In genomic region chr11:113387605-113388211, GRCh38 we compare ENCODE assay signal across 10 cellular contexts. TPM values are rescaled to one million over a fixed set of nuclear protein-coding genes. Genes with fewer than 3 reads are reported as not detected.
DNase-seq lines count a peak whose midpoint lies in the region; ATAC-seq and TF ChIP-seq lines count a peak whose summit lies in the region.
"Had no signal": no experiment of that assay in that cellular context is flagged by ENCODE, and none has a peak within 500 bp of the region (broad histone marks: within the 10 kb centered on the region; RNA-seq: fewer than 3 reads in every experiment).

A gene with protein sequence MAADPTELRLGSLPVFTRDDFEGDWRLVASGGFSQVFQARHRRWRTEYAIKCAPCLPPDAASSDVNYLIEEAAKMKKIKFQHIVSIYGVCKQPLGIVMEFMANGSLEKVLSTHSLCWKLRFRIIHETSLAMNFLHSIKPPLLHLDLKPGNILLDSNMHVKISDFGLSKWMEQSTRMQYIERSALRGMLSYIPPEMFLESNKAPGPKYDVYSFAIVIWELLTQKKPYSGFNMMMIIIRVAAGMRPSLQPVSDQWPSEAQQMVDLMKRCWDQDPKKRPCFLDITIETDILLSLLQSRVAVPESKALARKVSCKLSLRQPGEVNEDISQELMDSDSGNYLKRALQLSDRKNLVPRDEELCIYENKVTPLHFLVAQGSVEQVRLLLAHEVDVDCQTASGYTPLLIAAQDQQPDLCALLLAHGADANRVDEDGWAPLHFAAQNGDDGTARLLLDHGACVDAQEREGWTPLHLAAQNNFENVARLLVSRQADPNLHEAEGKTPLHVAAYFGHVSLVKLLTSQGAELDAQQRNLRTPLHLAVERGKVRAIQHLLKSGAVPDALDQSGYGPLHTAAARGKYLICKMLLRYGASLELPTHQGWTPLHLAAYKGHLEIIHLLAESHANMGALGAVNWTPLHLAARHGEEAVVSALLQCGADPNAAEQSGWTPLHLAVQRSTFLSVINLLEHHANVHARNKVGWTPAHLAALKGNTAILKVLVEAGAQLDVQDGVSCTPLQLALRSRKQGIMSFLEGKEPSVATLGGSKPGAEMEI (plus strand): TSS chr11:113387779. CDS start chr11:113387885, 106 bp downstream.

- H3K36me3 Mint-ChIP-seq in Caco-2 (ENCODE audit: insufficient read depth, unreplicated experiment) (no peaks in the 10 kb centered on the region), endothelial cell (ENCODE audit: low read depth, unreplicated experiment) (no peaks in the 10 kb centered on the region), nephron progenitor cell (ENCODE audit: low read depth) (no peaks in the 10 kb centered on the region)
- H3K36me3 Mint-ChIP-seq in naive thymus-derived CD8-positive, alpha-beta T cell = peaks cover 0 to 6% (median 4%) of the 10 kb centered on the region in 3 donors
- H3K36me3 Mint-ChIP-seq: brain had no signal

- H4K20me1 ChIP-seq in IMR-90 (ENCODE audit: insufficient read depth, low read length) = no peaks in the 10 kb centered on the region

- no peaks in the 10 kb centered on the region for H3K9me3 ChIP-seq in Caco-2
- H3K9me3 ChIP-seq in IMR-90 (ENCODE audit: control insufficient read depth, insufficient read depth, low read length) = no peaks in the 10 kb centered on the region

- H3K14ac ChIP-seq in IMR-90 (replicated peaks; ENCODE audit: low read depth, low read length) = no peak within 1 kb of the TSS

- H3K4me1 Mint-ChIP-seq in Caco-2 (ENCODE audit: low read depth, unreplicated experiment) (no peaks in the 10 kb centered on the region), endothelial cell (ENCODE audit: unreplicated experiment) (peaks cover 19% of the 10 kb centered on the region), nephron progenitor cell (peaks cover 6% of the 10 kb centered on the region)
- H3K4me1 Mint-ChIP-seq in naive thymus-derived CD8-positive, alpha-beta T cell = no peaks in the 10 kb centered on the region

- H3K4me1 ChIP-seq in Caco-2 = peaks cover 15% of the 10 kb centered on the region
- no peaks in the 10 kb centered on the region for H3K4me1 ChIP-seq in IMR-90 (ENCODE audit: control insufficient read depth, insufficient read depth, low read length)

- no peak within 1 kb of the TSS for H2BK5ac ChIP-seq in IMR-90 (ENCODE audit: low read depth, low read length, poor library complexity, severe bottlenecking)

- in situ Hi-C loops in IMR-90 (cut with MboI; ENCODE audit: low sequenced_read_pairs) = no loop called here

- no peak within 1 kb of the TSS for H2AK5ac ChIP-seq in IMR-90 (ENCODE audit: low read depth, low read length)

- no peak within 1 kb of the TSS for H2BK20ac ChIP-seq in IMR-90 (ENCODE audit: low read depth, low read length)

- CTCF ChIA-PET in Caco-2 (lab: Charles Lee) = interaction anchor here (1.0 to 1.9 kb wide), 2 partner anchors 11 to 343 kb away, joined by 3 to 4 read pairs; no protein-coding TSS in a partner anchor
- CTCF ChIA-PET in IMR-90 (lab: Yijun Ruan, JAX) = no interaction called here

- H3K79me1 ChIP-seq in IMR-90 (ENCODE audit: low read depth in 1 of 2, low read length in 2 of 2) = no peaks in the 10 kb centered on the region

- H2AK9ac ChIP-seq in IMR-90 (replicated peaks; ENCODE audit: low read depth, low read length, poor library complexity) = no peak within 1 kb of the TSS

- BruUV-seq in Caco-2 (replicated peaks; lab: Mats Ljungman, UMichigan) (no TSS peak), IMR-90 (replicated peaks; lab: Mats Ljungman, UMichigan) (no TSS peak)

- H3K9me3 Mint-ChIP-seq in Caco-2 (ENCODE audit: unreplicated experiment) (no peaks in the 10 kb centered on the region), endothelial cell (ENCODE audit: unreplicated experiment) (no peaks in the 10 kb centered on the region), nephron progenitor cell (no peaks in the 10 kb centered on the region)
- H3K9me3 Mint-ChIP-seq in naive thymus-derived CD8-positive, alpha-beta T cell = no peaks in the 10 kb centered on the region
- H3K9me3 Mint-ChIP-seq: brain had no signal

- no peak for TF ChIP-seq POLR2A in IMR-90 (IDR thresholded peaks at IDR 0.05; ENCODE audit: low read depth, low read length)

- no peak within 1 kb of the TSS for H3K27ac ChIP-seq in IMR-90 (ENCODE audit: insufficient read depth, low read length)

- H3K36me3 ChIP-seq in Caco-2 (ENCODE audit: control insufficient read depth, insufficient read depth, low read length) = no peaks in the 10 kb centered on the region
- H3K36me3 ChIP-seq in IMR-90 (ENCODE audit: control insufficient read depth, insufficient read depth, low read length) = no peaks in the 10 kb centered on the region

- no peak within 1 kb of the TSS for H2BK120ac ChIP-seq in IMR-90 (ENCODE audit: low read depth, low read length)

- WGBS in IMR-90 (ENCODE audit: extremely low coverage in 2 of 2, insufficient read length in 1 of 2), 2 experiments = 12% methylated on average over 23 of the region's 46 CpGs; no CpG with 5 or more reads in 1 of the 2 experiments

- H2BK15ac ChIP-seq in IMR-90 (ENCODE audit: low read depth, low read length) = no peak within 1 kb of the TSS

- no peak within 1 kb of the TSS for H3K18ac ChIP-seq in IMR-90 (ENCODE audit: low read depth, low read length)

- no peak within 1 kb of the TSS for H3K56ac ChIP-seq in IMR-90 (ENCODE audit: extremely low read depth, insufficient read depth, low read length)

- no peak for TF ChIP-seq RAD21 in IMR-90 (IDR thresholded peaks at IDR 0.05; ENCODE audit: low read length)

- no peak within 1 kb of the TSS for H3K9ac ChIP-seq in IMR-90 (ENCODE audit: low read depth, low read length)

- H4K5ac ChIP-seq in IMR-90 (ENCODE audit: low read depth, low read length) = no peak within 1 kb of the TSS

- H3K4ac ChIP-seq in IMR-90 (ENCODE audit: low read depth, low read length) = no peak within 1 kb of the TSS

- H3K27me3 Mint-ChIP-seq in Caco-2 (ENCODE audit: insufficient read depth, unreplicated experiment) (no peaks in the 10 kb centered on the region), endothelial cell (ENCODE audit: unreplicated experiment) (peaks cover 1% of the 10 kb centered on the region), nephron progenitor cell (ENCODE audit: low read depth, poor library complexity) (peaks cover 18% of the 10 kb centered on the region)
- peaks cover 0 to 11% (median 5%) of the 10 kb centered on the region in 5 donors for H3K27me3 Mint-ChIP-seq in naive thymus-derived CD8-positive, alpha-beta T cell

- no peak within 1 kb of the TSS for H3K4me2 ChIP-seq in IMR-90 (ENCODE audit: low read depth, low read length)

- DNase-seq in Caco-2 (peak in 1 of 2 experiments; percentile 49), IMR-90 (no peak), endothelial cell (ENCODE audit: low spot score) (peak; percentile 37), nephron progenitor cell (peak; percentile 70), amygdala (lab: John Stamatoyannopoulos, UW) (no peak), NCI-H510A (lab: John Stamatoyannopoulos, UW) (no peak), head of caudate nucleus (no peak)
- DNase-seq in naive thymus-derived CD8-positive, alpha-beta T cell = no peak

- no peak within 1 kb of the TSS for H4K8ac ChIP-seq in IMR-90 (ENCODE audit: low read depth in 2 of 2, low read length in 2 of 2)

- H4K91ac ChIP-seq in IMR-90 (ENCODE audit: insufficient read depth, low read depth, low read length) = no peak within 1 kb of the TSS

- H3K27ac Mint-ChIP-seq in Caco-2 (ENCODE audit: unreplicated experiment) (no peak within 1 kb of the TSS), endothelial cell (ENCODE audit: unreplicated experiment) (no peak within 1 kb of the TSS), nephron progenitor cell (no peak within 1 kb of the TSS)
- H3K27ac Mint-ChIP-seq in naive thymus-derived CD8-positive, alpha-beta T cell = peak within 1 kb of the TSS in 1 of 10 donors; percentile 43
- H3K27ac Mint-ChIP-seq: brain had no signal

- H3K4me3 Mint-ChIP-seq in Caco-2 (ENCODE audit: unreplicated experiment) (no peak within 1 kb of the TSS), endothelial cell (ENCODE audit: unreplicated experiment) (no peak within 1 kb of the TSS), nephron progenitor cell (peak within 1 kb of the TSS; percentile 43)
- no peak within 1 kb of the TSS for H3K4me3 Mint-ChIP-seq in naive thymus-derived CD8-positive, alpha-beta T cell
- H3K4me3 Mint-ChIP-seq: brain had no signal

- POLR2A ChIA-PET in Caco-2 (lab: Charles Lee) = no interaction called here
- POLR2A ChIA-PET in IMR-90 (lab: Charles Lee; ENCODE audit: unreplicated experiment) = no interaction called here
- POLR2A ChIA-PET in naive thymus-derived CD8-positive, alpha-beta T cell (lab: Charles Lee) = no interaction called here

- H3K27me3 ChIP-seq in Caco-2 (replicated peaks; ENCODE audit: control insufficient read depth, insufficient read depth, low read length) = no peaks in the 10 kb centered on the region; the same call in 1 of the 2 replicates
- H3K27me3 ChIP-seq in IMR-90 (ENCODE audit: control insufficient read depth, insufficient read depth, low read length) = peaks cover 34% of the 10 kb centered on the region

- H3K4me3 ChIP-seq in Caco-2 (ENCODE audit: low read depth, low read length) (peak within 1 kb of the TSS; percentile 27), IMR-90 (ENCODE audit: insufficient read depth, low read depth, low read length) (no peak within 1 kb of the TSS)

- no peak within 1 kb of the TSS for H3K23ac ChIP-seq in IMR-90 (ENCODE audit: low read depth, low read length)

- TF ChIP-seq CTCF in Caco-2 (IDR thresholded peaks at IDR 0.05; ENCODE audit: insufficient read depth in 1 of 2, low read depth in 1 of 2, low read length in 1 of 2, severe bottlenecking in 1 of 2, unreplicated experiment in 1 of 2) = peak; percentile 43 to 61
- TF ChIP-seq CTCF in IMR-90 (conservative IDR thresholded peaks at IDR 0.05; ENCODE audit: low read depth, low read length) = no peak
- TF ChIP-seq CTCF in endothelial cell (IDR thresholded peaks at IDR 0.05; ENCODE audit: unreplicated experiment) = no peak
- peak; percentile 42 for TF ChIP-seq CTCF in nephron progenitor cell (IDR thresholded peaks at IDR 0.05)

- intact Hi-C loops in Caco-2 (cut with micrococcal nuclease; ENCODE audit: unreplicated experiment) = no loop called here
- intact Hi-C loops in IMR-90 (cut with micrococcal nuclease) = no loop called here
- intact Hi-C loops in head of caudate nucleus (cut with DNase I) = no loop called here

- H2AFZ ChIP-seq in IMR-90 (replicated peaks; ENCODE audit: low read length, poor library complexity) = peak within 1 kb of the TSS; percentile 60

- no peaks in the 10 kb centered on the region for H3K9me1 ChIP-seq in IMR-90 (ENCODE audit: insufficient read depth, low read length)

- dilution Hi-C loops in IMR-90 (cut with HindIII; ENCODE audit: low sequenced_read_pairs, unreplicated experiment) = no loop called here

- no peak for ATAC-seq in IMR-90 (ENCODE audit: low read depth)
- ATAC-seq in naive thymus-derived CD8-positive, alpha-beta T cell = no peak

RNA-seq across cellular contexts. Expression of the gene that starts here (rescaled TPM):
- 0.11 and 0.16 TPM in 2 replicates for total RNA-seq in Caco-2 (2022)
- total RNA-seq in IMR-90 (2012; rRNA removed) = not detected in 2 replicates
- polyA plus RNA-seq in IMR-90 (2012; rRNA removed) = not detected in 2 replicates
- not detected in 2 replicates for polyA plus RNA-seq in IMR-90 (2012; cell fraction: cytosol; rRNA removed)
- 0.06 and 0.09 TPM in 2 replicates for polyA plus RNA-seq in IMR-90 (2012; cell fraction: nucleus; rRNA removed; ENCODE audit: low replicate concordance)
- 0.18 TPM for total RNA-seq in endothelial cell (ENCODE audit: unreplicated experiment)
- 1 to 10 TPM; 4.6 to 5.9 TPM for total RNA-seq in naive thymus-derived CD8-positive, alpha-beta T cell
- not detected for polyA plus RNA-seq in naive thymus-derived CD8-positive, alpha-beta T cell
- total RNA-seq: SK-MEL-5 had no signal

Comparison
In these comparisons a context has a peak if more than half of its experiments do, and no peak if none do; other contexts are left out.
1. Peak in DNase-seq in endothelial cell; RNA of the gene not detected or under 1 TPM.
2. CTCF ChIP-seq: peak in Caco-2 (2 of 2) and nephron progenitor cell (single experiment); none in IMR-90 (single experiment) and endothelial cell (single experiment).